ENCODE assay signal across 18 cellular contexts in genomic region chr5:9230355-9230754, GRCh38.
DNase-seq lines count a peak whose midpoint lies in the region; TF ChIP-seq lines count a peak whose summit lies in the region.
"Had no signal": no experiment of that assay in that cellular context is flagged by ENCODE, and none has a peak within 500 bp of the region (broad histone marks: within the 10 kb centered on the region; RNA-seq: fewer than 3 reads in every experiment).

No MANE protein-coding gene starts in this region.

- peaks cover 46% of the 10 kb centered on the region for H3K4me1 Mint-ChIP-seq in chondrocyte (ENCODE audit: low read depth)
- H3K4me1 Mint-ChIP-seq: CD4-positive, alpha-beta memory T cell had no signal

- H3K36me3 ChIP-seq in trophoblast cell (ENCODE audit: control insufficient read depth in 1 of 2, insufficient read depth in 2 of 2, low read length in 2 of 2): peaks cover 6 to 29% of the 10 kb centered on the region in 2 experiments
- H3K36me3 ChIP-seq: HAP-1 had no signal

- H3K27me3 Mint-ChIP-seq in chondrocyte (ENCODE audit: low read depth): no peaks in the 10 kb centered on the region
- H3K27me3 Mint-ChIP-seq: CD4-positive, alpha-beta memory T cell had no signal

- peak overlapping the region; percentile 47 for H3K4ac ChIP-seq in trophoblast cell (ENCODE audit: low read depth, low read length)

- peaks cover 1% of the 10 kb centered on the region for H3K79me2 ChIP-seq in trophoblast cell (ENCODE audit: control insufficient read depth, insufficient read depth, low read length, poor library complexity)

- WGBS in trophoblast cell (ENCODE audit: extremely low coverage, insufficient coverage, insufficient read length): no CpG with 5 or more reads among the region's 5 CpGs

- peak; percentile 16 for DNase-seq in AG10803 (ENCODE audit: low read depth)
- no peak for DNase-seq in chondrocyte (ENCODE audit: low spot score)
- no peak for DNase-seq in trophoblast cell
- DNase-seq in NCI-H526 treated with DMSO at 0.1 percent for 48 hours (lab: John Stamatoyannopoulos, UW): no peak
- DNase-seq in central memory CD4-positive, alpha-beta T cell: no peak
- DNase-seq in NCI-H2081 treated with DMSO at 0.1 percent for 48 hours (lab: John Stamatoyannopoulos, UW): no peak
- DNase-seq: 8988T; ACHN; C1 segment of cervical spinal cord; Calu3; CD4-positive, alpha-beta memory T cell; COR-L47; DMS53; GF-D8; GOT3; HFFc6 had no signal

- H4K91ac ChIP-seq in trophoblast cell (ENCODE audit: low read depth, low read length): peak overlapping the region; percentile 58

- H3K9ac ChIP-seq in trophoblast cell (ENCODE audit: low read length): no peak overlapping the region

- no peaks in the 10 kb centered on the region for H3K9me3 Mint-ChIP-seq in chondrocyte (ENCODE audit: low read depth)
- H3K9me3 Mint-ChIP-seq: HFFc6 had no signal

- no peak overlapping the region for H3K27ac ChIP-seq in trophoblast cell (ENCODE audit: low read depth, low read length)
- H3K27ac ChIP-seq: A549 had no signal

- no peak overlapping the region for H3K23ac ChIP-seq in trophoblast cell (ENCODE audit: low read length)

- TF ChIP-seq CTCF in AG10803 (conservative IDR thresholded peaks at IDR 0.05; ENCODE audit: low read length) (no peak), chondrocyte (IDR thresholded peaks at IDR 0.05) (no peak)

- no peak overlapping the region for H2AFZ ChIP-seq in trophoblast cell (ENCODE audit: insufficient read depth, low read length, poor library complexity)

- H3K18ac ChIP-seq in trophoblast cell (ENCODE audit: low read length): peak overlapping the region; percentile 39

- no peak overlapping the region for H3K4me2 ChIP-seq in trophoblast cell (ENCODE audit: low read length)
- H3K4me2 ChIP-seq: A549 had no signal

- H2BK120ac ChIP-seq in trophoblast cell (ENCODE audit: insufficient read depth, low read length, poor library complexity): peak overlapping the region; percentile 38

- peaks cover 4% of the 10 kb centered on the region for H3K79me1 ChIP-seq in trophoblast cell (ENCODE audit: low read length)

- H3K27me3 ChIP-seq in trophoblast cell (ENCODE audit: insufficient read depth, low read length): no peaks in the 10 kb centered on the region

- H3K4me3 ChIP-seq in AG10803 (ENCODE audit: low read length): no peak overlapping the region
- no peak overlapping the region for H3K4me3 ChIP-seq in trophoblast cell (ENCODE audit: low read depth, low read length)
- H3K4me3 ChIP-seq: A549, HAP-1 had no signal

- no peak overlapping the region for H3K4me3 Mint-ChIP-seq in chondrocyte (ENCODE audit: unreplicated experiment)
- H3K4me3 Mint-ChIP-seq: CD4-positive, alpha-beta memory T cell; HFFc6 had no signal

- H4K12ac ChIP-seq in trophoblast cell (ENCODE audit: low read depth, low read length): no peak overlapping the region

- H3K36me3 Mint-ChIP-seq in chondrocyte (ENCODE audit: low read depth): peaks cover 31% of the 10 kb centered on the region
- H3K36me3 Mint-ChIP-seq: CD4-positive, alpha-beta memory T cell had no signal

- peaks cover 6 to 11% of the 10 kb centered on the region in 2 experiments for H3K4me1 ChIP-seq in trophoblast cell (ENCODE audit: control insufficient read depth in 1 of 2, insufficient read depth in 2 of 2, low read length in 2 of 2)
- H3K4me1 ChIP-seq: A549, HAP-1 had no signal

- no peak overlapping the region for H4K8ac ChIP-seq in trophoblast cell (ENCODE audit: low read depth, low read length)

- no peaks in the 10 kb centered on the region for H3K9me3 ChIP-seq in trophoblast cell (ENCODE audit: insufficient read depth, low read depth, low read length)
- H3K9me3 ChIP-seq: A549, HAP-1 had no signal

- peak overlapping the region; percentile 17 for H3K14ac ChIP-seq in trophoblast cell (ENCODE audit: low read length)

- peak overlapping the region; percentile 30 for H2BK5ac ChIP-seq in trophoblast cell (ENCODE audit: low read depth, low read length, poor library complexity)

- peak overlapping the region; percentile 35 for H2AK5ac ChIP-seq in trophoblast cell (ENCODE audit: low read length)

- peak overlapping the region; percentile 50 for H2BK12ac ChIP-seq in trophoblast cell (ENCODE audit: low read length)

- peak overlapping the region; percentile 69 for H3K27ac Mint-ChIP-seq in chondrocyte (ENCODE audit: unreplicated experiment)
- H3K27ac Mint-ChIP-seq: CD4-positive, alpha-beta memory T cell; HFFc6 had no signal
